In genomic region chr9:98109052-98109451, GRCh38 we compare ENCODE assay signal across 15 cellular contexts. TPM values are rescaled to one million over a fixed set of nuclear protein-coding genes. Genes with fewer than 3 reads are reported as not detected.
A peak's percentile ranks its signal among the peaks of the same experiment; 100 is the strongest.
DNase-seq lines count a peak whose midpoint lies in the region; ATAC-seq and TF ChIP-seq lines count a peak whose summit lies in the region.
"Had no signal": no experiment of that assay in that cellular context is flagged by ENCODE, and none has a peak within 500 bp of the region (broad histone marks: within the 10 kb centered on the region; RNA-seq: fewer than 3 reads in every experiment).

No MANE protein-coding gene starts in this region.

- no peak for TF ChIP-seq CTCF in mucosa of descending colon (IDR thresholded peaks at IDR 0.05)

- H3K4me1 ChIP-seq in CD4-positive, CD25-positive, alpha-beta regulatory T cell (ENCODE audit: control insufficient read depth, insufficient read depth, low read length, poor library complexity, severe bottlenecking), result peaks cover 85% of the 10 kb centered on the region
- H3K4me1 ChIP-seq in mucosa of descending colon (ENCODE audit: low read depth), result peaks cover 7% of the 10 kb centered on the region

- ATAC-seq in CD4-positive, CD25-positive, alpha-beta regulatory T cell (ENCODE audit: low read depth in 2 of 2), result no peak
- peak; percentile 9 for ATAC-seq in GM21825 (IDR thresholded peaks at IDR 0.05; ENCODE audit: unreplicated experiment)
- peak; percentile 49 for ATAC-seq in mucosa of descending colon
- no peak for ATAC-seq in HG03175 (IDR thresholded peaks at IDR 0.05; ENCODE audit: unreplicated experiment)
- ATAC-seq: SK-N-SH treated with all-trans-retinoic acid at 6 μM for 48 hours had no signal

- CTCF ChIA-PET in activated CD4-positive, alpha-beta memory T cell treated with anti-CD3 and anti-CD28 coated beads, Interleukin-2, amount 10 ng/mL, durations not matched to agents 7 days and 5 days (lab: Charles Lee), result interaction anchor here (1.0 to 2.6 kb wide), 5 partner anchors 8 to 53 kb away, joined by 3 to 19 read pairs (median 4); partner anchors contain the start of genes NANS and TRIM14

- no peaks in the 10 kb centered on the region for H3K9me3 ChIP-seq in CD4-positive, CD25-positive, alpha-beta regulatory T cell (ENCODE audit: control insufficient read depth in 2 of 2, low read length in 2 of 2)
- H3K9me3 ChIP-seq in mucosa of descending colon, result no peaks in the 10 kb centered on the region

- H3K27ac Mint-ChIP-seq in CD4-positive, CD25-positive, alpha-beta regulatory T cell, result peak overlapping the region; percentile 93 to 97 (median 96)
- peak overlapping the region; percentile 93 for H3K27ac Mint-ChIP-seq in activated CD4-positive, alpha-beta memory T cell treated with anti-CD3 and anti-CD28 coated beads, Interleukin-2, amount 10 ng/mL, durations not matched to agents 7 days and 5 days

- no peaks in the 10 kb centered on the region for H3K27me3 Mint-ChIP-seq in CD4-positive, CD25-positive, alpha-beta regulatory T cell
- no peaks in the 10 kb centered on the region for H3K27me3 Mint-ChIP-seq in activated CD4-positive, alpha-beta memory T cell treated with anti-CD3 and anti-CD28 coated beads, Interleukin-2, amount 10 ng/mL, durations not matched to agents 7 days and 5 days

- DNase-seq in CD4-positive, CD25-positive, alpha-beta regulatory T cell, result peak in 1 of 3 donors; percentile 74
- no peak for DNase-seq in activated CD4-positive, alpha-beta memory T cell treated with anti-CD3 and anti-CD28 coated beads, Interleukin-2, amount 10 ng/mL, durations not matched to agents 7 days and 5 days
- DNase-seq in mucosa of descending colon (peak in 1 of 3 donors; percentile 38), DMS153 treated with DMSO at 0.1 percent for 48 hours (lab: John Stamatoyannopoulos, UW; ENCODE audit: unreplicated experiment) (no peak), NCI-H69 (lab: John Stamatoyannopoulos, UW) (no peak), cortex of kidney (lab: John Stamatoyannopoulos, UW) (no peak)
- DNase-seq: activated CD4-positive, alpha-beta T cell treated with anti-CD3 and anti-CD28 coated beads, Interleukin-2, amount 50 U/mL, for 48 hours; H9; NCI-H1436 treated with DMSO at 0.1 percent for 48 hours; NCI-H82; occipital lobe; stimulated activated CD8-positive, alpha-beta memory T cell treated with anti-CD3 and anti-CD28 coated beads, Interleukin-4, amount 100 ng/mL, for 48 hours had no signal

- no peaks in the 10 kb centered on the region for H3K27me3 ChIP-seq in CD4-positive, CD25-positive, alpha-beta regulatory T cell (ENCODE audit: control insufficient read depth, insufficient read depth, low read length)

- peak overlapping the region; percentile 50 for H3K4me3 ChIP-seq in CD4-positive, CD25-positive, alpha-beta regulatory T cell (ENCODE audit: low read depth, low read length)
- no peak overlapping the region for H3K4me3 ChIP-seq in mucosa of descending colon

- POLR2A ChIA-PET in activated CD4-positive, alpha-beta memory T cell treated with anti-CD3 and anti-CD28 coated beads, Interleukin-2, amount 10 ng/mL, durations not matched to agents 7 days and 5 days (lab: Charles Lee), result interaction anchor here (0.9 to 13.5 kb wide), 10 partner anchors 10 to 189 kb away, joined by 3 to 221 read pairs (median 4); partner anchors contain the start of genes ANP32B, TBC1D2 and TRIM14

- peaks cover 30% of the 10 kb centered on the region for H3K36me3 ChIP-seq in CD4-positive, CD25-positive, alpha-beta regulatory T cell (ENCODE audit: control insufficient read depth, insufficient read depth, low read length)
- no peaks in the 10 kb centered on the region for H3K36me3 ChIP-seq in mucosa of descending colon (ENCODE audit: low read depth)

- peaks cover 34 to 94% (median 59%) of the 10 kb centered on the region in 4 donors for H3K4me1 Mint-ChIP-seq in CD4-positive, CD25-positive, alpha-beta regulatory T cell
- H3K4me1 Mint-ChIP-seq in activated CD4-positive, alpha-beta memory T cell treated with anti-CD3 and anti-CD28 coated beads, Interleukin-2, amount 10 ng/mL, durations not matched to agents 7 days and 5 days, result peaks cover 84% of the 10 kb centered on the region

- H3K36me3 Mint-ChIP-seq in CD4-positive, CD25-positive, alpha-beta regulatory T cell, result peaks cover 56% of the 10 kb centered on the region
- H3K36me3 Mint-ChIP-seq in activated CD4-positive, alpha-beta memory T cell treated with anti-CD3 and anti-CD28 coated beads, Interleukin-2, amount 10 ng/mL, durations not matched to agents 7 days and 5 days (ENCODE audit: low read depth), result peaks cover 81% of the 10 kb centered on the region

- peaks cover 0 to 2% (median 0%) of the 10 kb centered on the region in 7 donors for H3K9me3 Mint-ChIP-seq in CD4-positive, CD25-positive, alpha-beta regulatory T cell
- H3K9me3 Mint-ChIP-seq in activated CD4-positive, alpha-beta memory T cell treated with anti-CD3 and anti-CD28 coated beads, Interleukin-2, amount 10 ng/mL, durations not matched to agents 7 days and 5 days, result no peaks in the 10 kb centered on the region
- H3K9me3 Mint-ChIP-seq: H9 had no signal

- H3K27ac ChIP-seq in CD4-positive, CD25-positive, alpha-beta regulatory T cell (ENCODE audit: insufficient read depth, low read length, poor library complexity, severe bottlenecking), result peak overlapping the region; percentile 80

- intact Hi-C loops in mucosa of descending colon (cut with DNase I, micrococcal nuclease), result no loop called here

- peak overlapping the region in 3 of 4 donors; percentile 54 to 78 (median 74) for H3K4me3 Mint-ChIP-seq in CD4-positive, CD25-positive, alpha-beta regulatory T cell
- peak overlapping the region; percentile 21 for H3K4me3 Mint-ChIP-seq in activated CD4-positive, alpha-beta memory T cell treated with anti-CD3 and anti-CD28 coated beads, Interleukin-2, amount 10 ng/mL, durations not matched to agents 7 days and 5 days
- H3K4me3 Mint-ChIP-seq: H9 had no signal

RNA-seq across cellular contexts. Expression of gene TRIM14, which starts 10.0 kb away (rescaled TPM):
- 120 TPM for total RNA-seq in CD4-positive, CD25-positive, alpha-beta regulatory T cell
- 10 to 100 TPM; 65.2 to 94.0 (median 73.7) TPM for polyA plus RNA-seq in CD4-positive, CD25-positive, alpha-beta regulatory T cell
- 100 to 1,000 TPM in 1 of 2 experiments, 10 to 100 TPM in 1; 99.4 to 101 TPM for total RNA-seq in activated CD4-positive, alpha-beta memory T cell treated with anti-CD3 and anti-CD28 coated beads, Interleukin-2, amount 10 ng/mL, durations not matched to agents 7 days and 5 days
- total RNA-seq in mucosa of descending colon, result 10 to 100 TPM; 44.9 to 67.2 (median 55.6) TPM

RNA-seq across cellular contexts. Expression of gene NANS, which starts 52.5 kb away (rescaled TPM):
- total RNA-seq in CD4-positive, CD25-positive, alpha-beta regulatory T cell, result 51.4 TPM
- 10 to 100 TPM; 34.4 to 44.7 (median 36.4) TPM for polyA plus RNA-seq in CD4-positive, CD25-positive, alpha-beta regulatory T cell
- total RNA-seq in activated CD4-positive, alpha-beta memory T cell treated with anti-CD3 and anti-CD28 coated beads, Interleukin-2, amount 10 ng/mL, durations not matched to agents 7 days and 5 days, result 10 to 100 TPM; 46.1 to 47.3 TPM
- total RNA-seq in mucosa of descending colon, result 100 to 1,000 TPM; 119 to 342 (median 206) TPM

Comparison
In these comparisons a context has a peak if more than half of its experiments do, and no peak if none do; other contexts are left out.
1. ATAC-seq: peak in GM21825 (single experiment) and mucosa of descending colon (single experiment); none in CD4-positive, CD25-positive, alpha-beta regulatory T cell (0 of 2) and HG03175 (single experiment).